ENCODE assay signal across 18 cellular contexts in genomic region chr11:133029096-133029495, GRCh38.
"Had no signal": no experiment of that assay in that cellular context is flagged by ENCODE, and none has a peak within 500 bp of the region (broad histone marks: within the 10 kb centered on the region; RNA-seq: fewer than 3 reads in every experiment).

No MANE protein-coding gene starts in this region.

- H3K9me3 Mint-ChIP-seq: type B pancreatic cell had no signal

- H3K4me3 ChIP-seq: lower lobe of right lung, pancreas, right lobe of liver, smooth muscle cell, testis, tibial artery had no signal

- ATAC-seq: effector memory CD8-positive, alpha-beta T cell; left ventricle myocardium superior; lower lobe of right lung; natural killer cell; pancreas; right lobe of liver; stimulated activated naive CD8-positive, alpha-beta T cell treated with anti-CD3 and anti-CD28 coated beads, Interleukin-15, Interleukin-2, amounts not matched to agents 100 U/mL and 50 U/mL, for 24 hours had no signal

- H3K4me3 Mint-ChIP-seq: effector memory CD8-positive, alpha-beta T cell; natural killer cell; type B pancreatic cell had no signal

- H3K27ac Mint-ChIP-seq: effector memory CD8-positive, alpha-beta T cell; natural killer cell; type B pancreatic cell had no signal

- H3K4me1 Mint-ChIP-seq: natural killer cell had no signal

- H3K27me3 Mint-ChIP-seq: effector memory CD8-positive, alpha-beta T cell had no signal

- H3K36me3 Mint-ChIP-seq: natural killer cell, type B pancreatic cell had no signal

- H3K27ac ChIP-seq: lower lobe of right lung, neutrophil, pancreas, right lobe of liver, testis, tibial artery had no signal

- H3K36me3 ChIP-seq: lower lobe of right lung, neutrophil, pancreas, right lobe of liver, tibial artery had no signal

- DNase-seq: cortex of kidney; effector memory CD8-positive, alpha-beta T cell; left ventricle myocardium superior; lower lobe of right lung; natural killer cell; pancreas; right lobe of liver; stimulated activated CD4-positive, alpha-beta T cell treated with anti-CD3 and anti-CD28 coated beads, Interleukin-12 subunit alpha, Interleukin-12 subunit beta, amount 100 ng/mL, for 4 hours; stimulated activated CD4-positive, alpha-beta T cell treated with anti-CD3 and anti-CD28 coated beads, Interleukin-1b, Interleukin-23, amount 100 ng/mL, for 48 hours; stimulated activated CD4-positive, alpha-beta T cell treated with anti-CD3 and anti-CD28 coated beads, Interleukin-4, amount 100 ng/mL, for 1 hour; stimulated activated CD8-positive, alpha-beta memory T cell treated with anti-CD3 and anti-CD28 coated beads, Interleukin-4, amount 100 ng/mL, for 48 hours; stimulated activated naive CD8-positive, alpha-beta T cell treated with anti-CD3 and anti-CD28 coated beads, Interleukin-15, Interleukin-2, amounts not matched to agents 100 U/mL and 50 U/mL, for 24 hours; substantia nigra; testis; tibial artery had no signal

- H3K4me2 ChIP-seq: smooth muscle cell had no signal

- H3K4me1 ChIP-seq: lower lobe of right lung, pancreas, right lobe of liver, testis, tibial artery had no signal

- H3K9me3 ChIP-seq: lower lobe of right lung, neutrophil, pancreas, right lobe of liver, testis, tibial artery had no signal

- H3K27me3 ChIP-seq: neutrophil, right lobe of liver, testis, tibial artery had no signal
